37 cellular contexts compared by ENCODE assay signal in genomic region chr6:133390168-133390567, GRCh38.
"Had no signal": no experiment of that assay in that cellular context is flagged by ENCODE, and none has a peak within 500 bp of the region (broad histone marks: within the 10 kb centered on the region; RNA-seq: fewer than 3 reads in every experiment).

No MANE protein-coding gene starts in this region.

- H3K4me3 Mint-ChIP-seq: activated naive CD4-positive, alpha-beta T cell treated with anti-CD3 and anti-CD28 coated beads for 36 hours; activated naive CD4-positive, alpha-beta T cell treated with anti-CD3 and anti-CD28 coated beads, Interleukin-2, amount 10 ng/mL, durations not matched to agents 7 days and 5 days; activated naive CD4-positive, alpha-beta T cell treated with anti-CD3 and anti-CD28 coated beads, Interleukin-2, amount 50 U/mL, for 24 hours; activated naive CD8-positive, alpha-beta T cell; activated naive CD8-positive, alpha-beta T cell treated with anti-CD3 and anti-CD28 coated beads for 36 hours; activated naive CD8-positive, alpha-beta T cell treated with anti-CD3 and anti-CD28 coated beads, Interleukin-2, amount 10 ng/mL, durations not matched to agents 7 days and 5 days; activated naive CD8-positive, alpha-beta T cell treated with anti-CD3 and anti-CD28 coated beads, Interleukin-2, amount 50 U/mL, for 24 hours; activated T-cell treated with anti-CD3 and anti-CD28 coated beads, Interleukin-2, amount 50 U/mL, for 24 hours; activated T-cell treated with anti-CD3 and anti-CD28 coated beads, Interleukin-2, amount 50 U/mL, for 4 hours; activated T-cell treated with anti-CD3 and anti-CD28 coated beads, Interleukin-2, amount 50 U/mL, for 72 hours; activated T-helper 1 cell treated with anti-CD3 and anti-CD28 coated beads, Interleukin-12 subunit alpha, Interleukin-12 subunit beta, Interleukin-2, Interleukin-4 antibody, amounts not matched to agents 30 ng/mL and 10 ng/mL and 1 ng/mL, durations not matched to agents 14 hours and 24 hours and 36 hours; activated T-helper 17 cell treated with anti-CD3 and anti-CD28 coated beads, Interleukin-2, amount 50 U/mL, for 72 hours; central memory CD8-positive, alpha-beta T cell had no signal

- H3K4me1 Mint-ChIP-seq: activated naive CD4-positive, alpha-beta T cell treated with anti-CD3 and anti-CD28 coated beads, Interleukin-2, amount 10 ng/mL, durations not matched to agents 7 days and 5 days; activated naive CD4-positive, alpha-beta T cell treated with anti-CD3 and anti-CD28 coated beads, Interleukin-2, amount 50 U/mL, for 24 hours; activated naive CD8-positive, alpha-beta T cell treated with anti-CD3 and anti-CD28 coated beads for 36 hours; activated naive CD8-positive, alpha-beta T cell treated with anti-CD3 and anti-CD28 coated beads, Interleukin-2, amount 10 ng/mL, durations not matched to agents 7 days and 5 days; activated naive CD8-positive, alpha-beta T cell treated with anti-CD3 and anti-CD28 coated beads, Interleukin-2, amount 50 U/mL, for 24 hours; activated T-helper 17 cell treated with anti-CD3 and anti-CD28 coated beads, Interleukin-2, amount 50 U/mL, for 72 hours; central memory CD8-positive, alpha-beta T cell had no signal

- H3K4me1 ChIP-seq: adrenal gland, ascending aorta, body of pancreas, breast epithelium had no signal

- H3K27ac ChIP-seq: adrenal gland, ascending aorta, body of pancreas, brain microvascular endothelial cell, breast epithelium, cardiac muscle cell had no signal

- H3K36me3 ChIP-seq: adrenal gland, ascending aorta, brain microvascular endothelial cell, breast epithelium, cardiac muscle cell had no signal

- DNase-seq: activated effector memory CD4-positive, alpha-beta T cell treated with anti-CD3 and anti-CD28 coated beads, Interleukin-2, amount 50 U/mL, for 16 hours; activated effector memory CD4-positive, alpha-beta T cell treated with Interleukin-2 at 50 U/mL for 16 hours; activated gamma-delta T cell; activated gamma-delta T cell treated with Interleukin-2 at 50 U/mL for 16 hours; activated naive CD4-positive, alpha-beta T cell; activated naive CD4-positive, alpha-beta T cell treated with anti-CD3 and anti-CD28 coated beads for 36 hours; activated naive CD4-positive, alpha-beta T cell treated with anti-CD3 and anti-CD28 coated beads, Interleukin-2, amount 10 ng/mL, durations not matched to agents 7 days and 5 days; activated naive CD4-positive, alpha-beta T cell treated with anti-CD3 and anti-CD28 coated beads, Interleukin-2, amount 50 U/mL, for 16 hours; activated naive CD4-positive, alpha-beta T cell treated with Interleukin-2 at 50 U/mL for 16 hours; activated naive CD8-positive, alpha-beta T cell treated with anti-CD3 and anti-CD28 coated beads for 36 hours; activated naive CD8-positive, alpha-beta T cell treated with anti-CD3 and anti-CD28 coated beads, Interleukin-2, amount 10 ng/mL, durations not matched to agents 7 days and 5 days; activated naive CD8-positive, alpha-beta T cell treated with anti-CD3 and anti-CD28 coated beads, Interleukin-2, amount 50 U/mL, for 24 hours; activated T-cell treated with anti-CD3 and anti-CD28 coated beads, Interleukin-2, amount 50 U/mL, for 1 hour; activated T-cell treated with anti-CD3 and anti-CD28 coated beads, Interleukin-2, amount 50 U/mL, for 24 hours; activated T-cell treated with anti-CD3 and anti-CD28 coated beads, Interleukin-2, amount 50 U/mL, for 4 hours; activated T-cell treated with anti-CD3 and anti-CD28 coated beads, Interleukin-2, amount 50 U/mL, for 48 hours; activated T-cell treated with anti-CD3 and anti-CD28 coated beads, Interleukin-2, amount 50 U/mL, for 72 hours; adrenal gland; amniotic stem cell; amygdala; anterior cingulate cortex; aorta; body of pancreas; brain microvascular endothelial cell; caudate nucleus; central memory CD4-positive, alpha-beta T cell; cerebellar nuclear complex had no signal

- H3K27me3 Mint-ChIP-seq: activated naive CD4-positive, alpha-beta T cell treated with anti-CD3 and anti-CD28 coated beads, Interleukin-2, amount 10 ng/mL, durations not matched to agents 7 days and 5 days; activated naive CD4-positive, alpha-beta T cell treated with anti-CD3 and anti-CD28 coated beads, Interleukin-2, amount 50 U/mL, for 24 hours; activated naive CD8-positive, alpha-beta T cell treated with anti-CD3 and anti-CD28 coated beads for 36 hours; activated naive CD8-positive, alpha-beta T cell treated with anti-CD3 and anti-CD28 coated beads, Interleukin-2, amount 50 U/mL, for 24 hours; activated T-cell treated with anti-CD3 and anti-CD28 coated beads, Interleukin-2, amount 50 U/mL, for 24 hours; central memory CD8-positive, alpha-beta T cell had no signal

- ATAC-seq: activated naive CD4-positive, alpha-beta T cell treated with anti-CD3 and anti-CD28 coated beads, Interleukin-2, amount 50 U/mL, for 72 hours; activated naive CD8-positive, alpha-beta T cell treated with anti-CD3 and anti-CD28 coated beads, Interleukin-2, amount 50 U/mL, for 24 hours; activated T-cell treated with anti-CD3 and anti-CD28 coated beads, Interleukin-2, amount 50 U/mL, for 4 hours; activated T-cell treated with anti-CD3 and anti-CD28 coated beads, Interleukin-2, amount 50 U/mL, for 72 hours; activated T-helper 17 cell treated with anti-CD3 and anti-CD28 coated beads, Interleukin-2, amount 50 U/mL, for 72 hours; body of pancreas had no signal

- H3K4me3 ChIP-seq: adrenal gland, ascending aorta, body of pancreas, breast epithelium, cardiac muscle cell had no signal

- H3K27me3 ChIP-seq: adrenal gland, ascending aorta, body of pancreas, brain microvascular endothelial cell, breast epithelium, cardiac muscle cell had no signal

- H3K9me3 ChIP-seq: adrenal gland, ascending aorta, body of pancreas, breast epithelium had no signal

- H3K27ac Mint-ChIP-seq: activated naive CD4-positive, alpha-beta T cell treated with anti-CD3 and anti-CD28 coated beads for 36 hours; activated naive CD4-positive, alpha-beta T cell treated with anti-CD3 and anti-CD28 coated beads, Interleukin-2, amount 10 ng/mL, durations not matched to agents 7 days and 5 days; activated naive CD4-positive, alpha-beta T cell treated with anti-CD3 and anti-CD28 coated beads, Interleukin-2, amount 50 U/mL, for 24 hours; activated naive CD4-positive, alpha-beta T cell treated with anti-CD3 and anti-CD28 coated beads, Interleukin-2, amount 50 U/mL, for 72 hours; activated naive CD8-positive, alpha-beta T cell; activated naive CD8-positive, alpha-beta T cell treated with anti-CD3 and anti-CD28 coated beads for 36 hours; activated naive CD8-positive, alpha-beta T cell treated with anti-CD3 and anti-CD28 coated beads, Interleukin-2, amount 10 ng/mL, durations not matched to agents 7 days and 5 days; activated naive CD8-positive, alpha-beta T cell treated with anti-CD3 and anti-CD28 coated beads, Interleukin-2, amount 50 U/mL, for 24 hours; activated T-cell treated with anti-CD3 and anti-CD28 coated beads, Interleukin-2, amount 50 U/mL, for 24 hours; activated T-cell treated with anti-CD3 and anti-CD28 coated beads, Interleukin-2, amount 50 U/mL, for 72 hours; activated T-helper 1 cell treated with anti-CD3 and anti-CD28 coated beads, Interleukin-12 subunit alpha, Interleukin-12 subunit beta, Interleukin-2, Interleukin-4 antibody, amounts not matched to agents 30 ng/mL and 10 ng/mL and 1 ng/mL, durations not matched to agents 14 hours and 24 hours and 36 hours; activated T-helper 17 cell treated with anti-CD3 and anti-CD28 coated beads, Interleukin-2, amount 50 U/mL, for 72 hours; activated T-helper 2 cell treated with anti-CD3 and anti-CD28 coated beads, Interferon-gamma antibody, Interleukin-2, Interleukin-4, amounts not matched to agents 10 μg/mL and 5 μg/mL and 100 μg/mL, durations not matched to agents 14 hours and 24 hours and 36 hours had no signal

- H3K9me3 Mint-ChIP-seq: activated naive CD4-positive, alpha-beta T cell treated with anti-CD3 and anti-CD28 coated beads for 36 hours; activated naive CD4-positive, alpha-beta T cell treated with anti-CD3 and anti-CD28 coated beads, Interleukin-2, amount 10 ng/mL, durations not matched to agents 7 days and 5 days; activated naive CD4-positive, alpha-beta T cell treated with anti-CD3 and anti-CD28 coated beads, Interleukin-2, amount 50 U/mL, for 72 hours; activated naive CD8-positive, alpha-beta T cell treated with anti-CD3 and anti-CD28 coated beads for 36 hours; activated naive CD8-positive, alpha-beta T cell treated with anti-CD3 and anti-CD28 coated beads, Interleukin-2, amount 10 ng/mL, durations not matched to agents 7 days and 5 days; activated naive CD8-positive, alpha-beta T cell treated with anti-CD3 and anti-CD28 coated beads, Interleukin-2, amount 50 U/mL, for 24 hours; activated T-cell treated with anti-CD3 and anti-CD28 coated beads, Interleukin-2, amount 50 U/mL, for 24 hours; activated T-cell treated with anti-CD3 and anti-CD28 coated beads, Interleukin-2, amount 50 U/mL, for 4 hours; activated T-helper 1 cell treated with anti-CD3 and anti-CD28 coated beads, Interleukin-12 subunit alpha, Interleukin-12 subunit beta, Interleukin-2, Interleukin-4 antibody, amounts not matched to agents 30 ng/mL and 10 ng/mL and 1 ng/mL, durations not matched to agents 14 hours and 24 hours and 36 hours; activated T-helper 17 cell treated with anti-CD3 and anti-CD28 coated beads, Interleukin-2, amount 50 U/mL, for 72 hours; activated T-helper 2 cell treated with anti-CD3 and anti-CD28 coated beads, Interferon-gamma antibody, Interleukin-2, Interleukin-4, amounts not matched to agents 10 μg/mL and 5 μg/mL and 100 μg/mL, durations not matched to agents 14 hours and 24 hours and 36 hours; central memory CD8-positive, alpha-beta T cell had no signal

- H3K36me3 Mint-ChIP-seq: activated naive CD4-positive, alpha-beta T cell treated with anti-CD3 and anti-CD28 coated beads, Interleukin-2, amount 10 ng/mL, durations not matched to agents 7 days and 5 days; activated naive CD4-positive, alpha-beta T cell treated with anti-CD3 and anti-CD28 coated beads, Interleukin-2, amount 50 U/mL, for 24 hours; activated naive CD4-positive, alpha-beta T cell treated with anti-CD3 and anti-CD28 coated beads, Interleukin-2, amount 50 U/mL, for 72 hours; activated naive CD8-positive, alpha-beta T cell; activated naive CD8-positive, alpha-beta T cell treated with anti-CD3 and anti-CD28 coated beads for 36 hours; activated naive CD8-positive, alpha-beta T cell treated with anti-CD3 and anti-CD28 coated beads, Interleukin-2, amount 10 ng/mL, durations not matched to agents 7 days and 5 days had no signal
